28 cellular contexts compared by ENCODE assay signal in genomic region chr6:108677894-108678293, GRCh38.
DNase-seq lines count a peak whose midpoint lies in the region; ATAC-seq and TF ChIP-seq lines count a peak whose summit lies in the region.
"Had no signal": no experiment of that assay in that cellular context is flagged by ENCODE, and none has a peak within 500 bp of the region (broad histone marks: within the 10 kb centered on the region; RNA-seq: fewer than 3 reads in every experiment).

No MANE protein-coding gene starts in this region.

- DNase-seq in IMR-90 (no peak), breast epithelium (ENCODE audit: low spot score in 2 of 2) (no peak), cortex of kidney (lab: John Stamatoyannopoulos, UW) (no peak), GM03348 (ENCODE audit: low spot score) (no peak)
- DNase-seq: activated CD4-positive, alpha-beta T cell treated with anti-CD3 and anti-CD28 coated beads, Interleukin-2, amount 10 ng/mL, durations not matched to agents 7 days and 5 days; activated gamma-delta T cell; activated T-cell treated with anti-CD3 and anti-CD28 coated beads, Interleukin-2, amount 50 U/mL, for 24 hours; central memory CD4-positive, alpha-beta T cell; COR-L47; dermis blood vessel endothelial cell; GDM1; left ventricle myocardium superior; naive thymus-derived CD8-positive, alpha-beta T cell; NCI-H1105 treated with DMSO at 0.1 percent for 48 hours; NCI-H2029 treated with DMSO at 0.1 percent for 48 hours; PC-3; sigmoid colon; stimulated activated CD4-positive, alpha-beta T cell treated with anti-CD3 and anti-CD28 coated beads, Interleukin-4, amount 100 ng/mL, for 4 hours; SW 1271; T-helper 9 cell had no signal

- no TSS peak for BruUV-seq in IMR-90 (replicated peaks; lab: Mats Ljungman, UMichigan)

- no peak overlapping the region for H3K4ac ChIP-seq in IMR-90 (ENCODE audit: low read depth, low read length)

- H3K79me1 ChIP-seq in IMR-90 (ENCODE audit: low read depth in 1 of 2, low read length in 2 of 2): peaks cover 38 to 68% of the 10 kb centered on the region in 2 experiments

- H3K27me3 Mint-ChIP-seq in nephron (ENCODE audit: low read depth): no peaks in the 10 kb centered on the region
- H3K27me3 Mint-ChIP-seq: activated CD4-positive, alpha-beta T cell treated with anti-CD3 and anti-CD28 coated beads, Interleukin-2, amount 10 ng/mL, durations not matched to agents 7 days and 5 days; activated T-cell treated with anti-CD3 and anti-CD28 coated beads, Interleukin-2, amount 50 U/mL, for 24 hours; naive thymus-derived CD8-positive, alpha-beta T cell; stimulated activated memory B cell treated with anti-CD40 and anti-IgM and Interleukin-4, amounts not matched to agents 10 μg/mL and 1 μg/mL and 100 μg/mL, for 72 hours had no signal

- no peak overlapping the region for H2AFZ ChIP-seq in IMR-90 (replicated peaks; ENCODE audit: low read length, poor library complexity)
- H2AFZ ChIP-seq: parathyroid adenoma had no signal

- CTCF ChIA-PET in IMR-90 (lab: Yijun Ruan, JAX): interaction anchor here (0.6 kb wide), 1 partner anchor 10 kb away, joined by 3 read pairs; no protein-coding TSS in a partner anchor

- H3K36me3 ChIP-seq in IMR-90 (ENCODE audit: control insufficient read depth, insufficient read depth, low read length) (peaks cover 6% of the 10 kb centered on the region; the same call in 1 of the 2 replicates), breast epithelium (no peaks in the 10 kb centered on the region)

- no peak overlapping the region for H3K4me2 ChIP-seq in IMR-90 (ENCODE audit: low read depth, low read length)
- H3K4me2 ChIP-seq: BLaER1 treated with 17β-estradiol and CSF1 and Interleukin-3, amounts not matched to agents 10 nM and 100 nM had no signal

- TF ChIP-seq POLR2A in IMR-90 (IDR thresholded peaks at IDR 0.05; ENCODE audit: low read depth, low read length): no peak
- no peak for TF ChIP-seq POLR2A in breast epithelium (IDR thresholded peaks at IDR 0.05)

- no peak overlapping the region for H3K18ac ChIP-seq in IMR-90 (ENCODE audit: low read depth, low read length)

- no peak overlapping the region for H3K23ac ChIP-seq in IMR-90 (ENCODE audit: low read depth, low read length)

- in situ Hi-C loops in IMR-90 (cut with MboI; ENCODE audit: low sequenced_read_pairs): no loop called here

- H3K4me3 Mint-ChIP-seq in nephron: no peak overlapping the region
- H3K4me3 Mint-ChIP-seq: activated CD4-positive, alpha-beta T cell treated with anti-CD3 and anti-CD28 coated beads, Interleukin-2, amount 10 ng/mL, durations not matched to agents 7 days and 5 days; activated T-cell treated with anti-CD3 and anti-CD28 coated beads, Interleukin-2, amount 50 U/mL, for 24 hours; naive thymus-derived CD8-positive, alpha-beta T cell; stimulated activated memory B cell treated with anti-CD40 and anti-IgM and Interleukin-4, amounts not matched to agents 10 μg/mL and 1 μg/mL and 100 μg/mL, for 72 hours; WTC11 had no signal

- TF ChIP-seq RAD21 in IMR-90 (IDR thresholded peaks at IDR 0.05; ENCODE audit: low read length): no peak

- intact Hi-C loops in IMR-90 (cut with micrococcal nuclease) (loop anchor here (5.0 kb wide), 1 partner anchor 104 kb away; no protein-coding TSS in a partner anchor), breast epithelium (cut with DNase I; ENCODE audit: low total_unique reads) (no loop called here)

- H3K36me3 Mint-ChIP-seq in nephron (ENCODE audit: low read depth): peaks cover 22% of the 10 kb centered on the region
- H3K36me3 Mint-ChIP-seq: WTC11 had no signal

- H3K27ac ChIP-seq in C4-2B (peak overlapping the region; percentile 86; the same call in 1 of the 2 replicates), IMR-90 (ENCODE audit: insufficient read depth, low read length) (no peak overlapping the region), breast epithelium (peak overlapping the region; percentile 34 to 36)
- H3K27ac ChIP-seq: BLaER1 treated with 17β-estradiol and CSF1 and Interleukin-3, amounts not matched to agents 10 nM and 100 nM; parathyroid adenoma had no signal

- no peak overlapping the region for H2AK9ac ChIP-seq in IMR-90 (replicated peaks; ENCODE audit: low read depth, low read length, poor library complexity)

- H4K91ac ChIP-seq in IMR-90 (ENCODE audit: insufficient read depth, low read depth, low read length): no peak overlapping the region

- H4K20me1 ChIP-seq in IMR-90 (ENCODE audit: insufficient read depth, low read length): peaks cover 41% of the 10 kb centered on the region

- ATAC-seq in IMR-90 (ENCODE audit: low read depth) (no peak), GM21526 (IDR thresholded peaks at IDR 0.05; ENCODE audit: low FRiP score, unreplicated experiment) (no peak), GM21381 (IDR thresholded peaks at IDR 0.05; ENCODE audit: unreplicated experiment) (no peak)
- ATAC-seq: naive thymus-derived CD8-positive, alpha-beta T cell; PC-3; stimulated activated memory B cell treated with anti-CD40 and anti-IgM and Interleukin-4, amounts not matched to agents 10 μg/mL and 1 μg/mL and 100 μg/mL, for 72 hours; WTC11 had no signal

- peaks cover 17% of the 10 kb centered on the region for H3K9me1 ChIP-seq in IMR-90 (ENCODE audit: insufficient read depth, low read length)

- no peak overlapping the region for H3K56ac ChIP-seq in IMR-90 (ENCODE audit: extremely low read depth, insufficient read depth, low read length)

- H4K8ac ChIP-seq in IMR-90 (ENCODE audit: low read depth in 2 of 2, low read length in 2 of 2): no peak overlapping the region

- H3K9ac ChIP-seq in IMR-90 (ENCODE audit: low read depth, low read length): no peak overlapping the region
- H3K9ac ChIP-seq: BLaER1 treated with 17β-estradiol and CSF1 and Interleukin-3, amounts not matched to agents 10 nM and 100 nM; parathyroid adenoma had no signal

- H2BK15ac ChIP-seq in IMR-90 (ENCODE audit: low read depth, low read length): no peak overlapping the region

- H4K5ac ChIP-seq in IMR-90 (ENCODE audit: low read depth, low read length): no peak overlapping the region

- H3K14ac ChIP-seq in IMR-90 (replicated peaks; ENCODE audit: low read depth, low read length): 0 out of 2 replicates have a peak overlapping the region, but pooled peaks have one; percentile 52

- peaks cover 20% of the 10 kb centered on the region for H3K4me1 ChIP-seq in IMR-90 (ENCODE audit: control insufficient read depth, insufficient read depth, low read length)
- peaks cover 0 to 5% of the 10 kb centered on the region in 2 donors for H3K4me1 ChIP-seq in breast epithelium

- H2BK20ac ChIP-seq in IMR-90 (ENCODE audit: low read depth, low read length): no peak overlapping the region

- H3K4me1 Mint-ChIP-seq in nephron: peaks cover 50% of the 10 kb centered on the region

- peak overlapping the region; percentile 38 for H2BK5ac ChIP-seq in IMR-90 (ENCODE audit: low read depth, low read length, poor library complexity, severe bottlenecking)

- no peaks in the 10 kb centered on the region for H3K27me3 ChIP-seq in IMR-90 (ENCODE audit: control insufficient read depth, insufficient read depth, low read length)
- H3K27me3 ChIP-seq in breast epithelium: no peaks in the 10 kb centered on the region
- H3K27me3 ChIP-seq: BLaER1 treated with 17β-estradiol and CSF1 and Interleukin-3, amounts not matched to agents 10 nM and 100 nM; sigmoid colon had no signal

- H3K4me3 ChIP-seq in IMR-90 (ENCODE audit: insufficient read depth, low read depth, low read length) (no peak overlapping the region), breast epithelium (no peak overlapping the region)
- H3K4me3 ChIP-seq: BLaER1 treated with 17β-estradiol and CSF1 and Interleukin-3, amounts not matched to agents 10 nM and 100 nM; sigmoid colon had no signal

- POLR2A ChIA-PET in IMR-90 (lab: Charles Lee; ENCODE audit: unreplicated experiment): no interaction called here

- H2AK5ac ChIP-seq in IMR-90 (ENCODE audit: low read depth, low read length): no peak overlapping the region

- dilution Hi-C loops in IMR-90 (cut with HindIII; ENCODE audit: low sequenced_read_pairs, unreplicated experiment): no loop called here

- no CpG with 5 or more reads among the region's 1 CpG for WGBS in IMR-90 (ENCODE audit: extremely low coverage in 2 of 2, insufficient read length in 1 of 2), 2 experiments

- H3K27ac Mint-ChIP-seq in nephron: peak overlapping the region in 2 of 3 experiments; percentile 55 to 69
- H3K27ac Mint-ChIP-seq: activated CD4-positive, alpha-beta T cell treated with anti-CD3 and anti-CD28 coated beads, Interleukin-2, amount 10 ng/mL, durations not matched to agents 7 days and 5 days; activated T-cell treated with anti-CD3 and anti-CD28 coated beads, Interleukin-2, amount 50 U/mL, for 24 hours; stimulated activated memory B cell treated with anti-CD40 and anti-IgM and Interleukin-4, amounts not matched to agents 10 μg/mL and 1 μg/mL and 100 μg/mL, for 72 hours; WTC11 had no signal

- H3K9me3 ChIP-seq in IMR-90 (ENCODE audit: control insufficient read depth, insufficient read depth, low read length) (no peaks in the 10 kb centered on the region), breast epithelium (no peaks in the 10 kb centered on the region)
- H3K9me3 ChIP-seq: BLaER1 treated with 17β-estradiol and CSF1 and Interleukin-3, amounts not matched to agents 10 nM and 100 nM; sigmoid colon had no signal

- no peak overlapping the region for H2BK120ac ChIP-seq in IMR-90 (ENCODE audit: low read depth, low read length)

- no peaks in the 10 kb centered on the region for H3K9me3 Mint-ChIP-seq in nephron
- H3K9me3 Mint-ChIP-seq: activated CD4-positive, alpha-beta T cell treated with anti-CD3 and anti-CD28 coated beads, Interleukin-2, amount 10 ng/mL, durations not matched to agents 7 days and 5 days; activated T-cell treated with anti-CD3 and anti-CD28 coated beads, Interleukin-2, amount 50 U/mL, for 24 hours; naive thymus-derived CD8-positive, alpha-beta T cell; stimulated activated memory B cell treated with anti-CD40 and anti-IgM and Interleukin-4, amounts not matched to agents 10 μg/mL and 1 μg/mL and 100 μg/mL, for 72 hours; WTC11 had no signal

- TF ChIP-seq CTCF in C4-2B (conservative IDR thresholded peaks at IDR 0.05): no peak
- no peak for TF ChIP-seq CTCF in IMR-90 (conservative IDR thresholded peaks at IDR 0.05; ENCODE audit: low read depth, low read length)
- TF ChIP-seq CTCF in breast epithelium (IDR thresholded peaks at IDR 0.05): no peak
- no peak for TF ChIP-seq CTCF in nephron (IDR thresholded peaks at IDR 0.05; ENCODE audit: unreplicated experiment in 3 of 3)

TF ChIP-seq in IMR-90, 13 proteins besides CTCF, POLR2A, EP300 and RAD21:
- no peak for TF ChIP-seq NFE2L2 (IDR thresholded peaks at IDR 0.05; ENCODE audit: low read depth, low read length)
- no peak for TF ChIP-seq BHLHE40 (IDR thresholded peaks at IDR 0.05; ENCODE audit: low read depth, low read length)
- TF ChIP-seq RCOR1 (IDR thresholded peaks at IDR 0.05; ENCODE audit: insufficient replicate concordance, low read length): no peak
TF ChIP-seq in IMR-90: peak in this region for 0.
